Comparison of ENCODE assay signal across 4 cellular contexts in genomic region chr18:60174832-60175231, GRCh38.
TF ChIP-seq lines count a peak whose summit lies in the region.

No MANE protein-coding gene starts in this region.

TF ChIP-seq in HepG2, 621 proteins besides CTCF, POLR2A, EP300 and RAD21:
- TF ChIP-seq SMC3 (IDR thresholded peaks at IDR 0.05; ENCODE audit: low read length): no peak
- peak; percentile 80 to 95 for TF ChIP-seq MAFK (conservative IDR thresholded peaks at IDR 0.05 in 1 of 2, IDR thresholded peaks at IDR 0.05 in 1 of 2; ENCODE audit: low read length in 2 of 2)
- TF ChIP-seq MAFF (IDR thresholded peaks at IDR 0.05; ENCODE audit: low read depth, low read length): peak; percentile 92
TF ChIP-seq in HepG2: peak in this region for 2.

TF ChIP-seq in A549, 52 proteins besides CTCF, POLR2A, EP300 and RAD21:
- TF ChIP-seq BHLHE40 (IDR thresholded peaks at IDR 0.05; ENCODE audit: low read depth, low read length): no peak
- TF ChIP-seq MAFK (IDR thresholded peaks at IDR 0.05; ENCODE audit: partially characterized antibody): peak; percentile 4

TF ChIP-seq in IMR-90, 13 proteins besides CTCF, POLR2A, EP300 and RAD21:
- no peak for TF ChIP-seq CEBPB (IDR thresholded peaks at IDR 0.05; ENCODE audit: low read depth, low read length)
- peak; percentile 55 for TF ChIP-seq MAFK (IDR thresholded peaks at IDR 0.05; ENCODE audit: low read depth, low read length)

TF ChIP-seq in K562, 482 proteins besides CTCF, POLR2A, EP300 and RAD21:
- no peak for TF ChIP-seq ZMIZ1 (IDR thresholded peaks at IDR 0.05; ENCODE audit: low read depth in 2 of 2, low read length in 2 of 2)
- TF ChIP-seq MAFF (IDR thresholded peaks at IDR 0.05; ENCODE audit: low read length): peak; percentile 43
- TF ChIP-seq MAFK (IDR thresholded peaks at IDR 0.05; ENCODE audit: low read length): peak; percentile 37; the same call in 1 of the 2 replicates
- TF ChIP-seq CREB1 (IDR thresholded peaks at IDR 0.05): no peak
- no peak for TF ChIP-seq CREB1 (CRISPR knock-in tag; IDR thresholded peaks at IDR 0.05)
- 0 out of 2 replicates have a peak, but pooled peaks have one; percentile 8 for TF ChIP-seq C11orf30 (IDR thresholded peaks at IDR 0.05; ENCODE audit: low read depth)
- TF ChIP-seq KHSRP (IDR thresholded peaks at IDR 0.05): no peak
